8 cellular contexts compared by ENCODE assay signal in genomic region chr16:56611281-56611833, GRCh38. TPM values are rescaled to one million over a fixed set of nuclear protein-coding genes. Genes with fewer than 3 reads are reported as not detected.
DNase-seq lines count a peak whose midpoint lies in the region; ATAC-seq and TF ChIP-seq lines count a peak whose summit lies in the region.

No MANE protein-coding gene starts in this region.

- H3K9me3 ChIP-seq in muscle layer of duodenum (ENCODE audit: control insufficient read depth in 1 of 2, low read length in 2 of 2), result no peaks in the 10 kb centered on the region
- H3K9me3 ChIP-seq in vagina, result no peaks in the 10 kb centered on the region

- peaks cover 0 to 7% of the 10 kb centered on the region in 2 donors for H3K36me3 ChIP-seq in muscle layer of duodenum (ENCODE audit: control insufficient read depth in 1 of 2, insufficient read depth in 2 of 2, low read length in 2 of 2)
- no peaks in the 10 kb centered on the region for H3K36me3 ChIP-seq in vagina

- H3K4me3 ChIP-seq in coronary artery (peak overlapping the region; percentile 82), muscle layer of duodenum (ENCODE audit: low read depth in 1 of 2, low read length in 2 of 2) (no peak overlapping the region), vagina (peak overlapping the region in 1 of 2 donors; percentile 67)

- H3K27me3 ChIP-seq in muscle layer of duodenum (ENCODE audit: low read depth, low read length) (no peaks in the 10 kb centered on the region), vagina (no peaks in the 10 kb centered on the region)

- TF ChIP-seq CTCF in coronary artery (IDR thresholded peaks at IDR 0.05) (no peak), vagina (IDR thresholded peaks at IDR 0.05) (no peak)

- no peak for TF ChIP-seq POLR2A in vagina (IDR thresholded peaks at IDR 0.05)

- peak in 1 of 2 donors; percentile 0 for ATAC-seq in activated naive CD4-positive, alpha-beta T cell treated with anti-CD3 and anti-CD28 coated beads, Interleukin-2, amount 50 U/mL, for 72 hours

- peaks cover 3 to 10% of the 10 kb centered on the region in 2 donors for H3K4me1 ChIP-seq in muscle layer of duodenum (ENCODE audit: control insufficient read depth in 1 of 2, insufficient read depth in 2 of 2, low read length in 2 of 2)
- peaks cover 41% of the 10 kb centered on the region for H3K4me1 ChIP-seq in vagina

- H3K36me3 Mint-ChIP-seq in activated naive CD4-positive, alpha-beta T cell treated with anti-CD3 and anti-CD28 coated beads, Interleukin-2, amount 50 U/mL, for 72 hours, result peaks cover 6 to 15% of the 10 kb centered on the region in 2 donors

- peaks cover 0 to 7% of the 10 kb centered on the region in 2 donors for H3K9me3 Mint-ChIP-seq in activated naive CD4-positive, alpha-beta T cell treated with anti-CD3 and anti-CD28 coated beads, Interleukin-2, amount 50 U/mL, for 72 hours

- H3K27ac Mint-ChIP-seq in activated naive CD4-positive, alpha-beta T cell treated with anti-CD3 and anti-CD28 coated beads, Interleukin-2, amount 50 U/mL, for 72 hours, result peak overlapping the region; percentile 47 to 94

- DNase-seq in activated naive CD4-positive, alpha-beta T cell treated with anti-CD3 and anti-CD28 coated beads, Interleukin-2, amount 50 U/mL, for 72 hours (ENCODE audit: low spot score in 2 of 2), result no peak
- no peak for DNase-seq in activated naive CD4-positive, alpha-beta T cell (lab: John Stamatoyannopoulos, UW)
- peak; percentile 94 for DNase-seq in coronary artery (ENCODE audit: low spot score)
- no peak for DNase-seq in vagina (ENCODE audit: extremely low spot score in 2 of 2)
- no peak for DNase-seq in middle frontal gyrus (ENCODE audit: extremely low spot score, low spot score)
- no peak for DNase-seq in NCI-H510A treated with DMSO at 0.1 percent for 48 hours (lab: John Stamatoyannopoulos, UW)
- DNase-seq in Kasumi-1 (lab: John Stamatoyannopoulos, UW), result no peak

- intact Hi-C loops in vagina (cut with DNase I), result loop anchor here (2.0 kb wide), 1 partner anchor 13 kb away; the partner anchor contains the start of gene MT1E

- H3K27ac ChIP-seq in coronary artery (peak overlapping the region; percentile 91 to 93), muscle layer of duodenum (ENCODE audit: low read length) (peak overlapping the region; percentile 96), vagina (peak overlapping the region; percentile 83)

RNA-seq across cellular contexts. Expression of gene MT2A, which starts 3.0 kb away (rescaled TPM):
- total RNA-seq in activated naive CD4-positive, alpha-beta T cell treated with anti-CD3 and anti-CD28 coated beads, Interleukin-2, amount 50 U/mL, for 72 hours, result 100 to 1,000 TPM; 165 to 200 TPM
- 661 TPM for total RNA-seq in vagina

RNA-seq across cellular contexts. Expression of gene MT1E, which starts 14.2 kb away (rescaled TPM):
- total RNA-seq in activated naive CD4-positive, alpha-beta T cell treated with anti-CD3 and anti-CD28 coated beads, Interleukin-2, amount 50 U/mL, for 72 hours, result 1 to 10 TPM; 1.6 to 8.7 TPM
- total RNA-seq in vagina, result 564 TPM

RNA-seq across cellular contexts. Expression of gene MT1M, which starts 21.1 kb away (rescaled TPM):
- not detected for total RNA-seq in activated naive CD4-positive, alpha-beta T cell treated with anti-CD3 and anti-CD28 coated beads, Interleukin-2, amount 50 U/mL, for 72 hours
- 63.3 TPM for total RNA-seq in vagina

RNA-seq across cellular contexts. Expression of gene MT3, which starts 22.0 kb away (rescaled TPM):
- total RNA-seq in activated naive CD4-positive, alpha-beta T cell treated with anti-CD3 and anti-CD28 coated beads, Interleukin-2, amount 50 U/mL, for 72 hours, result 10 to 100 TPM in 1 of 2 donors, 1 to 10 TPM in 1; 1.6 to 50.8 TPM
- 12.8 TPM for total RNA-seq in vagina

RNA-seq across cellular contexts. Expression of gene MT1A, which starts 27.1 kb away (rescaled TPM):
- total RNA-seq in activated naive CD4-positive, alpha-beta T cell treated with anti-CD3 and anti-CD28 coated beads, Interleukin-2, amount 50 U/mL, for 72 hours, result 1 to 10 TPM; 1.0 to 4.9 TPM
- total RNA-seq in vagina, result 110 TPM

Comparison
In these comparisons a context has a peak if more than half of its experiments do, and no peak if none do; other contexts are left out.
1. RNA of gene MT1E, which starts 14.2 kb away (total RNA-seq): 564 TPM in vagina (single experiment); 1.6 to 8.7 TPM in activated naive CD4-positive, alpha-beta T cell treated with anti-CD3 and anti-CD28 coated beads, Interleukin-2, amount 50 U/mL, for 72 hours; every median in the first group is over 10 times any median in the second.
2. RNA of gene MT1M, which starts 21.1 kb away (total RNA-seq): 63.3 TPM in vagina (single experiment); not detected in activated naive CD4-positive, alpha-beta T cell treated with anti-CD3 and anti-CD28 coated beads, Interleukin-2, amount 50 U/mL, for 72 hours; every median in the first group is over 10 times any median in the second.
3. Peak in every context shown above with its lines, with median percentiles within 50 percentile points of each other: H3K27ac ChIP-seq.